Comparison of ENCODE assay signal across 13 cellular contexts in the genomic region with DNA sequence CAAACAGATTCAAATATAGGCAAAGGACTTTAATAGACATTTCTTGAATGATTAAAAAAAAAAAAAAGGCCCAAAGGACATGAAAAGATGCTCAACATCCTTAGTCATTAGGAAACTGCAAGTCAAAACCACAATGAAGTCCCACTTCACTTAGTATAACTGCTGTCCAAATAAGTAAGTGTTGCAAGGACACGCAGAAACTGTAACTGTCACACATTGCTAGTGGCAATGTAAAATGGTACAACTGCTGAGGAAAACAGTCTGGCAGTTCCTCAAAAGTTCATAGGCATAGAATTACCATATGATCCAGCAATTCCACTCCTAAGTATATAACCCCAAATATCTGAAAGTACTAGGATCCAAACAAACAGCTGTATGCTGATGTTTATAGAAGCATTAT.
A peak's percentile ranks its signal among the peaks of the same experiment; 100 is the strongest.
DNase-seq lines count a peak whose midpoint lies in the region; ATAC-seq and TF ChIP-seq lines count a peak whose summit lies in the region.
"Had no signal": no experiment of that assay in that cellular context is flagged by ENCODE, and none has a peak within 500 bp of the region (broad histone marks: within the 10 kb centered on the region; RNA-seq: fewer than 3 reads in every experiment).

No MANE protein-coding gene starts in this region.

- TF ChIP-seq CTCF in GM12865 (IDR thresholded peaks at IDR 0.05; ENCODE audit: insufficient read depth, low read depth, low read length, missing control alignments) (no peak), Loucy (conservative IDR thresholded peaks at IDR 0.05; ENCODE audit: low read length) (no peak), BE2C (IDR thresholded peaks at IDR 0.05; ENCODE audit: low read depth, low read length) (no peak)

- no peaks in the 10 kb centered on the region for H3K27me3 ChIP-seq in Loucy (ENCODE audit: insufficient read depth, low read length, poor library complexity, severe bottlenecking)
- H3K27me3 ChIP-seq in BE2C = no peaks in the 10 kb centered on the region
- H3K27me3 ChIP-seq: spleen had no signal

- no peaks in the 10 kb centered on the region for H3K9me2 ChIP-seq in Loucy (replicated peaks; ENCODE audit: low read depth, low read length)

- H3K36me3 ChIP-seq in Loucy (ENCODE audit: insufficient read depth, low read length) (peaks cover 6% of the 10 kb centered on the region; the same call in 1 of the 2 replicates), BE2C (no peaks in the 10 kb centered on the region)
- H3K36me3 ChIP-seq: spleen had no signal

- H3K4me3 ChIP-seq in GM12865 (ENCODE audit: low read depth, low read length) (no peak overlapping the region), Loucy (ENCODE audit: low read length, poor library complexity, severe bottlenecking) (no peak overlapping the region), BE2C (ENCODE audit: low read depth, low read length) (no peak overlapping the region)
- H3K4me3 ChIP-seq: spleen had no signal

- peak; percentile 76 for DNase-seq in GM12865 (ENCODE audit: low read depth)
- DNase-seq in erythroblast (lab: John Stamatoyannopoulos, UW) = no peak
- DNase-seq in BE2C = no peak
- DNase-seq in dermis blood vessel endothelial cell = no peak
- DNase-seq in NCI-H1417 (lab: John Stamatoyannopoulos, UW) = no peak
- DNase-seq: activated T-cell treated with anti-CD3 and anti-CD28 coated beads, Interleukin-2, amount 50 U/mL, for 1 hour; NCI-H524 treated with DMSO at 0.1 percent for 48 hours; spleen; substantia nigra; T-cell had no signal

- no peak for TF ChIP-seq POLR2A in erythroblast (IDR thresholded peaks at IDR 0.05; ENCODE audit: low read length)

- 0 out of 2 replicates have a peak, but pooled peaks cover 3% of the 10 kb centered on the region for H3F3A ChIP-seq in Loucy (ENCODE audit: low read depth)

- H3K4me2 ChIP-seq in Loucy (ENCODE audit: low read depth, low read length, poor library complexity, severe bottlenecking) = no peak overlapping the region

- H3K9ac ChIP-seq in Loucy (ENCODE audit: low read depth, low read length, poor library complexity, severe bottlenecking) = peak overlapping the region; percentile 19

- H2AFZ ChIP-seq in Loucy (ENCODE audit: low read length) = no peak overlapping the region

- no peaks in the 10 kb centered on the region for H4K20me1 ChIP-seq in Loucy (ENCODE audit: insufficient read depth, low read length, poor library complexity, severe bottlenecking)

- no peaks in the 10 kb centered on the region for H3K79me2 ChIP-seq in Loucy (ENCODE audit: insufficient read depth, low read length)

- H3K4me1 ChIP-seq in Loucy (ENCODE audit: insufficient read depth, low read length, poor library complexity, severe bottlenecking) (peaks cover 19% of the 10 kb centered on the region), BE2C (no peaks in the 10 kb centered on the region; the same call in 1 of the 2 replicates)
- H3K4me1 ChIP-seq: spleen had no signal

- ATAC-seq in GM19397 (IDR thresholded peaks at IDR 0.05; ENCODE audit: unreplicated experiment) (peak; percentile 81), HG02938 (IDR thresholded peaks at IDR 0.05; ENCODE audit: unreplicated experiment) (peak; percentile 96)
- ATAC-seq: T-cell had no signal

- H3K9me3 ChIP-seq in Loucy (ENCODE audit: insufficient read depth, low read depth, low read length) (peaks cover 10% of the 10 kb centered on the region; the same call in 1 of the 2 replicates), BE2C (no peaks in the 10 kb centered on the region)
